In genomic region chr14:59197695-59198262, GRCh38 we compare ENCODE assay signal across 22 cellular contexts. TPM values are rescaled to one million over a fixed set of nuclear protein-coding genes. Genes with fewer than 3 reads are reported as not detected.
DNase-seq lines count a peak whose midpoint lies in the region; ATAC-seq and TF ChIP-seq lines count a peak whose summit lies in the region.
"Had no signal": no experiment of that assay in that cellular context is flagged by ENCODE, and none has a peak within 500 bp of the region (broad histone marks: within the 10 kb centered on the region; RNA-seq: fewer than 3 reads in every experiment).

No MANE protein-coding gene starts in this region.

- no peak overlapping the region for H3K4me3 Mint-ChIP-seq in mesothelial cell of epicardium
- H3K4me3 Mint-ChIP-seq: activated CD4-positive, alpha-beta T cell treated with anti-CD3 and anti-CD28 coated beads, Interleukin-2, amount 10 ng/mL, durations not matched to agents 7 days and 5 days; activated T-helper 1 cell treated with anti-CD3 and anti-CD28 coated beads, Interleukin-12 subunit alpha, Interleukin-12 subunit beta, Interleukin-2, Interleukin-4 antibody, amounts not matched to agents 30 ng/mL and 10 ng/mL and 1 ng/mL, durations not matched to agents 14 hours and 24 hours and 36 hours; B cell had no signal

- no peaks in the 10 kb centered on the region for H3K9me3 Mint-ChIP-seq in mesothelial cell of epicardium
- H3K9me3 Mint-ChIP-seq: activated CD4-positive, alpha-beta T cell treated with anti-CD3 and anti-CD28 coated beads, Interleukin-2, amount 10 ng/mL, durations not matched to agents 7 days and 5 days; activated T-helper 1 cell treated with anti-CD3 and anti-CD28 coated beads, Interleukin-12 subunit alpha, Interleukin-12 subunit beta, Interleukin-2, Interleukin-4 antibody, amounts not matched to agents 30 ng/mL and 10 ng/mL and 1 ng/mL, durations not matched to agents 14 hours and 24 hours and 36 hours had no signal

- peak overlapping the region in 1 of 2 donors; percentile 10 for H3K4me3 ChIP-seq in ascending aorta
- no peak overlapping the region for H3K4me3 ChIP-seq in heart right ventricle
- H3K4me3 ChIP-seq: mucosa of descending colon, tibial nerve had no signal

- TF ChIP-seq CTCF in ascending aorta (IDR thresholded peaks at IDR 0.05) (no peak), heart right ventricle (IDR thresholded peaks at IDR 0.05) (no peak), mesothelial cell of epicardium (IDR thresholded peaks at IDR 0.05; ENCODE audit: unreplicated experiment) (no peak)

- H3K36me3 Mint-ChIP-seq in mesothelial cell of epicardium: no peaks in the 10 kb centered on the region

- H3K4me1 ChIP-seq in ascending aorta (peaks cover 12 to 32% of the 10 kb centered on the region in 2 donors), heart right ventricle (peaks cover 13 to 95% (median 70%) of the 10 kb centered on the region in 9 donors)

- H3K27ac Mint-ChIP-seq in mesothelial cell of epicardium: peak overlapping the region; percentile 22
- H3K27ac Mint-ChIP-seq: activated CD4-positive, alpha-beta T cell treated with anti-CD3 and anti-CD28 coated beads, Interleukin-2, amount 10 ng/mL, durations not matched to agents 7 days and 5 days; activated T-helper 1 cell treated with anti-CD3 and anti-CD28 coated beads, Interleukin-12 subunit alpha, Interleukin-12 subunit beta, Interleukin-2, Interleukin-4 antibody, amounts not matched to agents 30 ng/mL and 10 ng/mL and 1 ng/mL, durations not matched to agents 14 hours and 24 hours and 36 hours; B cell had no signal

- H3K27me3 ChIP-seq in ascending aorta: no peaks in the 10 kb centered on the region
- no peaks in the 10 kb centered on the region for H3K27me3 ChIP-seq in heart right ventricle
- H3K27me3 ChIP-seq: tibial nerve had no signal

- 27 to 45% methylated on average over 5 of the region's 5 CpGs for WGBS in heart right ventricle, 2 donors

- H3K4me1 Mint-ChIP-seq in mesothelial cell of epicardium: peaks cover 24% of the 10 kb centered on the region

- peak overlapping the region; percentile 45 to 64 for H3K27ac ChIP-seq in ascending aorta
- peak overlapping the region; percentile 32 to 73 (median 51) for H3K27ac ChIP-seq in heart right ventricle
- H3K27ac ChIP-seq: tibial nerve had no signal

- H3K9me3 ChIP-seq in ascending aorta: no peaks in the 10 kb centered on the region
- no peaks in the 10 kb centered on the region for H3K9me3 ChIP-seq in heart right ventricle
- H3K9me3 ChIP-seq: mucosa of descending colon, tibial nerve had no signal

- no peaks in the 10 kb centered on the region for H3K36me3 ChIP-seq in ascending aorta
- H3K36me3 ChIP-seq in heart right ventricle: no peaks in the 10 kb centered on the region
- H3K36me3 ChIP-seq: tibial nerve had no signal

- DNase-seq in ELF-1 (ENCODE audit: low read depth, low spot score) (peak; percentile 12), ascending aorta (ENCODE audit: low spot score in 2 of 2) (no peak), heart right ventricle (no peak), mesothelial cell of epicardium (ENCODE audit: low spot score in 2 of 2, unreplicated experiment in 2 of 2) (no peak), NCI-H526 treated with DMSO at 0.1 percent for 48 hours (lab: John Stamatoyannopoulos, UW) (no peak), SW 1271 (lab: John Stamatoyannopoulos, UW) (no peak), NCI-H446 (lab: John Stamatoyannopoulos, UW) (no peak), T-helper 9 cell (no peak)
- DNase-seq: activated CD4-positive, alpha-beta T cell treated with anti-CD3 and anti-CD28 coated beads, Interleukin-2, amount 10 ng/mL, durations not matched to agents 7 days and 5 days; activated naive CD4-positive, alpha-beta T cell treated with anti-CD3 and anti-CD28 coated beads, Interleukin-2, amount 50 U/mL, for 16 hours; cerebellar nuclear complex; DMS53; H7; KBM-7; mucosa of descending colon; NCI-H774; stimulated activated CD4-positive, alpha-beta T cell treated with anti-CD3 and anti-CD28 coated beads, Interleukin-4, amount 100 ng/mL, for 24 hours; stimulated activated naive CD8-positive, alpha-beta T cell treated with anti-CD3 and anti-CD28 coated beads, Interleukin-15, Interleukin-2, amounts not matched to agents 100 U/mL and 50 U/mL, for 24 hours had no signal

- no peaks in the 10 kb centered on the region for H3K27me3 Mint-ChIP-seq in mesothelial cell of epicardium (ENCODE audit: low read depth)
- H3K27me3 Mint-ChIP-seq: activated CD4-positive, alpha-beta T cell treated with anti-CD3 and anti-CD28 coated beads, Interleukin-2, amount 10 ng/mL, durations not matched to agents 7 days and 5 days; B cell had no signal

- ATAC-seq in heart right ventricle: peak in 6 of 8 donors; percentile 36 to 82 (median 53)
- ATAC-seq: esophagus mucosa; mucosa of descending colon; stimulated activated naive CD8-positive, alpha-beta T cell treated with anti-CD3 and anti-CD28 coated beads, Interleukin-15, Interleukin-2, amounts not matched to agents 100 U/mL and 50 U/mL, for 24 hours had no signal

- intact Hi-C loops in ascending aorta (cut with DNase I): no loop called here
- intact Hi-C loops in heart right ventricle (cut with DNase I): loop anchor here in 5 of 10 donors (5.0 to 10.0 kb wide), 5 partner anchors 47 to 117 kb away; no protein-coding TSS in a partner anchor

RNA-seq across cellular contexts. Expression of gene DAAM1, which starts 9.3 kb away (rescaled TPM):
- total RNA-seq in ascending aorta: 67.6 TPM
- total RNA-seq in heart right ventricle: 100 to 1,000 TPM in 1 of 10 donors, 10 to 100 TPM in 9; 72.3 to 102 (median 77.7) TPM
- polyA plus RNA-seq in heart right ventricle: 10 to 100 TPM; 22.8 to 30.4 TPM
- total RNA-seq in mesothelial cell of epicardium: 35.3 to 44.8 TPM (median 44.2 TPM) in 3 replicates
